1 cellular context compared by ENCODE assay signal in the genomic region with DNA sequence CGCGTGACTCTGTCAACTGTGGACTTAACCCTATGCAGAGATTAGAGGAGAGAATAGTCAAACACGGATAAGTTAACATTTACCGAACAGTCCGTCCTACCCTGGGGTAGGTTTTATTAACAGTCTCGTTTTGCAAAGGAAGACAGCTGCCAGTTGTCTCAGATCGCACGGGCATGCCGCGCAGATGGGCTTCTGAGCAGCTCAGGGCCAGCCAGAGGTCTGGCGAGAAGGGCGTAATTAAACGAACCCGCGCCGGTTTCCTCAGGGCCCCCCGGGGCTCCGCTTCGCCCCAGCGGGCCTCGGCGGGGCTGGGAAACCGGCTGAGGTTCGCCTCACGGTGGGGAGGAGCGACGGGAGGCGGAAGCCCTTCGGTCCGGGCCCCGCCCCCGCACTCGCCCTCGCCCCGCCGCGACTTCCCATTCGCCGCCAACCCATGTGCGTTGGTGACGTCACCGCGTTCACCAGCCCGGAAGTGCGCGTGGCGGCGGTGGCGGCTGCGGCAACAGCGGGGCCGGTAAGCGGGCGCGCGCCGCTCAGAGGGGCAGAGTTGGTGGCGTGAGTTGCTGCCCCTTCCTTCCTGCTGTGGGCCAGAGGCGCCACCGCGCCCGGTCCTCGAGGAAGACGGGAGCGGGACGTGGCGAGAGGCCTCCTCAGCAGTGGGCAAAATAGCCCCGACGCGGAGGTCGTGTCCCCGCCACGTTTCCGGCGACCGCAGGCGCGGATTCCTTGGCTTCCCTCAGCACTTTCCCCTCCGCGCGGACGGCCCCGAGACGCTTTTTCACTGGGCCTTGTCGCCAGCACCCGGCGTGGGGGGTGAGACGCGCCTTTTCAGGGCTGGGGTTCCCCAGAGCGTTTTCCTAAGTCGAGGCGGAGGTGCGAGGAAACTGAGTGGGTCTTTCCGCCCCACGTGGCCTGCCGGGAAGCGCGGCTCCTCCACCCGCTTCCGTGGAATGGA.
A peak's percentile ranks its signal among the peaks of the same experiment; 100 is the strongest.
TF ChIP-seq lines count a peak whose summit lies in the region.

Gene TRNT1, plus strand, starts transcription at position 464 of the 955 bp plus-strand sequence. CDS start 2,101 bp downstream, outside the sequence.

TF ChIP-seq in HepG2, 621 proteins besides CTCF, POLR2A, EP300 and RAD21 (continued from another document and continues in another):
- TF ChIP-seq IRF1 (CRISPR knock-in tag; IDR thresholded peaks at IDR 0.05; ENCODE audit: low read depth) (no peak), XBP1 (CRISPR knock-in tag; IDR thresholded peaks at IDR 0.05) (0 out of 2 replicates have a peak, but pooled peaks have one; percentile 8), ZNF780A (CRISPR knock-in tag; IDR thresholded peaks at IDR 0.05) (peak; percentile 35; the same call in 1 of the 2 replicates), GPN1 (CRISPR knock-in tag; IDR thresholded peaks at IDR 0.05; ENCODE audit: borderline replicate concordance) (no peak), SMC3 (IDR thresholded peaks at IDR 0.05; ENCODE audit: low read length) (no peak), HOXA7 (CRISPR knock-in tag; IDR thresholded peaks at IDR 0.05) (no peak), ATF2 (CRISPR knock-in tag; IDR thresholded peaks at IDR 0.05) (peak; percentile 94), ZSCAN30 (CRISPR knock-in tag; IDR thresholded peaks at IDR 0.05) (peak; percentile 74; the same call in 1 of the 2 replicates), BORCS8-MEF2B (CRISPR knock-in tag; IDR thresholded peaks at IDR 0.05) (peak; percentile 70; the same call in 1 of the 2 replicates), RBAK (CRISPR knock-in tag; IDR thresholded peaks at IDR 0.05) (no peak), RNF2 (conservative IDR thresholded peaks at IDR 0.05; ENCODE audit: low read depth) (no peak; the same call in 1 of the 2 replicates), KLF12 (CRISPR knock-in tag; IDR thresholded peaks at IDR 0.05; ENCODE audit: borderline replicate concordance) (no peak), ZNF839 (CRISPR knock-in tag; IDR thresholded peaks at IDR 0.05; ENCODE audit: borderline replicate concordance) (no peak), KDM1A (CRISPR knock-in tag; IDR thresholded peaks at IDR 0.05) (no peak), ZNF224 (CRISPR knock-in tag; IDR thresholded peaks at IDR 0.05) (no peak), FOXK2 (IDR thresholded peaks at IDR 0.05) (no peak), MTA1 (CRISPR knock-in tag; IDR thresholded peaks at IDR 0.05; ENCODE audit: borderline replicate concordance) (0 out of 2 replicates have a peak, but pooled peaks have one; percentile 37), HNRNPLL (IDR thresholded peaks at IDR 0.05; ENCODE audit: low read depth, low read length, poor library complexity, severe bottlenecking) (peak; percentile 95), RNF219 (CRISPR knock-in tag; IDR thresholded peaks at IDR 0.05) (no peak), FOSL1 (CRISPR knock-in tag; IDR thresholded peaks at IDR 0.05; ENCODE audit: borderline replicate concordance) (no peak), REL (CRISPR knock-in tag; conservative IDR thresholded peaks at IDR 0.05) (0 out of 2 replicates have a peak, but pooled peaks have one; percentile 46), GATAD1 (CRISPR knock-in tag; IDR thresholded peaks at IDR 0.05) (peak; percentile 81), HNF4G (IDR thresholded peaks at IDR 0.05; ENCODE audit: borderline replicate concordance, low read depth, low read length) (no peak), HNF4G (CRISPR knock-in tag; IDR thresholded peaks at IDR 0.05; ENCODE audit: borderline replicate concordance, low read depth) (peak; percentile 39; the same call in 1 of the 2 replicates), ATF7 (IDR thresholded peaks at IDR 0.05) (peak; percentile 99), ATF7 (CRISPR knock-in tag; IDR thresholded peaks at IDR 0.05) (peak; percentile 97), PRDM10 (CRISPR knock-in tag; IDR thresholded peaks at IDR 0.05; ENCODE audit: low read depth) (no peak), FOXJ3 (CRISPR knock-in tag; IDR thresholded peaks at IDR 0.05; ENCODE audit: borderline replicate concordance) (no peak; the same call in 1 of the 2 replicates), ZNF879 (CRISPR knock-in tag; IDR thresholded peaks at IDR 0.05) (0 out of 2 replicates have a peak, but pooled peaks have one; percentile 66), ZFY (CRISPR knock-in tag; IDR thresholded peaks at IDR 0.05) (peak; percentile 89), ARHGAP35 (CRISPR knock-in tag; IDR thresholded peaks at IDR 0.05; ENCODE audit: borderline replicate concordance) (0 out of 2 replicates have a peak, but pooled peaks have one; percentile 60)
- TF ChIP-seq, protein P1, sequence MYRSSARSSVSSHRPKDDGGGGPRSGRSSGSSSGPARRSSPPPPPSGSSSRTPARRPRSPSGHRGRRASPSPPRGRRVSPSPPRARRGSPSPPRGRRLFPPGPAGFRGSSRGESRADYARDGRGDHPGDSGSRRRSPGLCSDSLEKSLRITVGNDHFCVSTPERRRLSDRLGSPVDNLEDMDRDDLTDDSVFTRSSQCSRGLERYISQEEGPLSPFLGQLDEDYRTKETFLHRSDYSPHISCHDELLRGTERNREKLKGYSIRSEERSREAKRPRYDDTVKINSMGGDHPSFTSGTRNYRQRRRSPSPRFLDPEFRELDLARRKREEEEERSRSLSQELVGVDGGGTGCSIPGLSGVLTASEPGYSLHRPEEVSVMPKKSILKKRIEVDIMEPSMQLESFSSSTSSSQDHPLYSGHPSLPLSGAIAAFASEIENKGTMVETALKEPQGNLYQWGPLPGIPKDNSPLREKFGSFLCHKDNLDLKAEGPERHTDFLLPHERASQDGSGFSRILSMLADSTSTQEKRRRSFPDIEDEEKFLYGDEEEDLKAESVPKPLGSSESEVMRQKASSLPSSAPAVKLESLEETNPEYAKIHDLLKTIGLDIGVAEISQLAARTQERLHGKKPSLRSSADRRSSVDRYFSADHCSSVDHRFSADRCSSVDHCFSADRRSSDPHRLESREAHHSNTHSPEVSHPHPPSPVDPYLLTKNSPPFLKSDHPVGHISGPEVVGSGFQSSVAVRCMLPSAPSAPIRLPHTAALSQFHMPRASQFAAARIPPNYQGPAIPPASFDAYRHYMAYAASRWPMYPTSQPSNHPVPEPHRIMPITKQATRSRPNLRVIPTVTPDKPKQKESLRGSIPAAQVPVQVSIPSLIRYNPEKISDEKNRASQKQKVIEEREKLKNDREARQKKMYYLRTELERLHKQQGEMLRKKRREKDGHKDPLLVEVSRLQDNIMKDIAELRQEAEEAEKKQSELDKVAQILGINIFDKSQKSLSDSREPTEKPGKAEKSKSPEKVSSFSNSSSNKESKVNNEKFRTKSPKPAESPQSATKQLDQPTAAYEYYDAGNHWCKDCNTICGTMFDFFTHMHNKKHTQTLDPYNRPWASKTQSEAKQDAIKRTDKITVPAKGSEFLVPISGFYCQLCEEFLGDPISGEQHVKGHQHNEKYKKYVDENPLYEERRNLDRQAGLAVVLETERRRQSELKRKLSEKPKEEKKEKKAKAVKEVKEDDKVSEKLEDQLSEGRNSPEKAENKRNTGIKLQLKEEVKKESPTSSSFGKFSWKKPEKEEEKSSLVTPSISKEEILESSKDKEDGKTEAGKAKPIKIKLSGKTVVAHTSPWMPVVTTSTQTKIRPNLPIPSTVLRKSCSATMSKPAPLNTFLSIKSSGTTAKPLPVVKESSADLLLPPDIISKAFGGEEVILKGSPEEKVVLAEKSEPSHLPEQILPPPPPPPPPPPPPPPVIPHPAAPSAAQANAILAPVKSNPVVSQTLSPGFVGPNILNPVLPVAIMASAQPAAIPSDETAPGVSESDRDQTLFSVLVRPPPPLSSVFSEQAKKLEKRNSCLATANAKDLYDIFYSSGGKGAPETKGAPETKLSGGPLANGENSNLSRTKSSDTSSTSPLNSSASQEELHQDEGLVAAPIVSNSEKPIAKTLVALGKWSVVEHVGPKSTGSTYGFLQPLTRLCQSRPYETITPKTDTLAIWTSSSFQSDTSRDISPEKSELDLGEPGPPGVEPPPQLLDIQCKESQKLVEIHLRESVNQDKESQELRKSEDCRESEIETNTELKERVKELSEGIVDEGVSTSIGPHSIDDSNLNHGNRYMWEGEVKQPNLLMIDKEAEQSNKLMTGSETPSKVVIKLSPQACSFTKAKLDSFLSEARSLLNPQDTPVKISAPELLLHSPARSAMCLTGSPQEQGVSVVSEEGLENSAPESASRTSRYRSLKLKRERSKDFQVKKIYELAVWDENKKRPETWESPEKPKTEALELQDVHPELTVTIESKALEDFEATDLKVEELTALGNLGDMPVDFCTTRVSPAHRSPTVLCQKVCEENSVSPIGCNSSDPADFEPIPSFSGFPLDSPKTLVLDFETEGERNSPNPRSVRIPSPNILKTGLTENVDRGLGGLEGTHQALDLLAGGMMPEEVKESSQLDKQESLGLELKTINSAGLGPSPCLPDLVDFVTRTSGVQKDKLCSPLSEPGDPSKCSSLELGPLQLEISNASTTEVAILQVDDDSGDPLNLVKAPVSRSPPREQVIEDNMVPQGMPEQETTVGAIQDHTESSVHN (CRISPR knock-in tag; IDR thresholded peaks at IDR 0.05) = no peak
- TF ChIP-seq, protein P2, sequence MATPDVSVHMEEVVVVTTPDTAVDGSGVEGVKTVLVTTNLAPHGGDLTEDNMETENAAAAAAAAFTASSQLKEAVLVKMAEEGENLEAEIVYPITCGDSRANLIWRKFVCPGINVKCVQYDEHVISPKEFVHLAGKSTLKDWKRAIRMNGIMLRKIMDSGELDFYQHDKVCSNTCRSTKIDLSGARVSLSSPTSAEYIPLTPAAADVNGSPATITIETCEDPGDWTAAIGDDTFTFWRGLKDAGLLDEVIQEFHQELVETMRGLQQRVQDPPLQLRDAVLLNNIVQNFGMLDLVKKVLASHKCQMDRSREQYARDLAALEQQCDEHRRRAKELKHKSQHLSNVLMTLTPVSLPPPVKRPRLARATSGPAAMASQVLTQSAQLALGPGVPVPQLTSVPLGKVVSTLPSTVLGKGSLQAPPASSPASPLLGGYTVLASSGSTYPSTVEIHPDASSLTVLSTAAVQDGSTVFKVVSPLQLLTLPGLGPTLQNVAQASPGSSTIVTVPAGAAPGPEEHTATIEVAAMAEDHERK (CRISPR knock-in tag; IDR thresholded peaks at IDR 0.05; ENCODE audit: low read depth) = peak; percentile 90
- TF ChIP-seq, protein P3, sequence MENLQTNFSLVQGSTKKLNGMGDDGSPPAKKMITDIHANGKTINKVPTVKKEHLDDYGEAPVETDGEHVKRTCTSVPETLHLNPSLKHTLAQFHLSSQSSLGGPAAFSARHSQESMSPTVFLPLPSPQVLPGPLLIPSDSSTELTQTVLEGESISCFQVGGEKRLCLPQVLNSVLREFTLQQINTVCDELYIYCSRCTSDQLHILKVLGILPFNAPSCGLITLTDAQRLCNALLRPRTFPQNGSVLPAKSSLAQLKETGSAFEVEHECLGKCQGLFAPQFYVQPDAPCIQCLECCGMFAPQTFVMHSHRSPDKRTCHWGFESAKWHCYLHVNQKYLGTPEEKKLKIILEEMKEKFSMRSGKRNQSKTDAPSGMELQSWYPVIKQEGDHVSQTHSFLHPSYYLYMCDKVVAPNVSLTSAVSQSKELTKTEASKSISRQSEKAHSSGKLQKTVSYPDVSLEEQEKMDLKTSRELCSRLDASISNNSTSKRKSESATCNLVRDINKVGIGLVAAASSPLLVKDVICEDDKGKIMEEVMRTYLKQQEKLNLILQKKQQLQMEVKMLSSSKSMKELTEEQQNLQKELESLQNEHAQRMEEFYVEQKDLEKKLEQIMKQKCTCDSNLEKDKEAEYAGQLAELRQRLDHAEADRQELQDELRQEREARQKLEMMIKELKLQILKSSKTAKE (CRISPR knock-in tag; IDR thresholded peaks at IDR 0.05; ENCODE audit: borderline replicate concordance) = peak; percentile 45; the same call in 1 of the 2 replicates
